Comparison of ENCODE assay signal across 8 cellular contexts in the genomic region with DNA sequence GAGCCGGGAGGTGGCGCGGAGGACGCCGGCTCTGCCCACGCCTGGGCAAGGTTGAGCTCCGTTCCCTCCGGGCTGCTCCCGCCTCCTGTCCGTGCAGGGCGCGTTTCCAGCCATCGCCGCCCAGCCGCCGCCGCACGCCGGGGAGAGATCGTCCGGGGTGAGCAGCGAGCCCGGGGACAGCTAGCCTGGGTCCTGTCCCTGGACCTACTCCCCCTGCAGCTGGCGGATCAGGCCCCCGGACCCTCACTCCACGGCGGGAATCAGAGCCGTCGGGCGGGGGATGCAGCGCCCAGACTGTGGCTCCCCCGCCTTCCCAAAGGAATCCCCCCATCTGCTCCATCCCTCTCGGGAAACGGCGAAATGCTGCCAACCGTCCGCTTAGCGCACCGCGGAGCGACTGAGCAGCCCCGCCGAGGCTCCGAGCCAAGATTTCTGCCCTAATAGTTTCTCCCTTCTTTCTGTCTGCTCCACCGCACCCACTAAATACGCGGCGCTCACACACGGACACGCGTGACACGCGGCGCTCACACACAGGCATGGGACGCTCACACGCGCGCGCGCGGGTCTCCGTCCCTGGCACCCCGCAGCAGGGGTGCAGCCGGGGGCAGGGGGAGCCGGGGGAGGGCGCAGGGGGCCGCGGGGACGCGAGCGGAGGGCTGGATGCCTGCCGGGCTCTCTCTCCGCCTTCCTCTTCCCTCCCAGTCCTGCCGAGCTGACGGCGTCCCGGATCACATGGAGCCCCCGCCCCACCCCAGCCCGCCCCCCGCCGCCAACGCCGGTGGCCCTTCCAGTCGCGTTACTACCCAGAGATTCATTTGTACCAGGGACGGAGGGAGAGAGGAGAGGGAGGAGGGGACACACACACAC. TPM values are rescaled to one million over a fixed set of nuclear protein-coding genes. Genes with fewer than 3 reads are reported as not detected.
DNase-seq lines count a peak whose midpoint lies in the region; ATAC-seq lines count a peak whose summit lies in the region.

Gene KCNJ5 (plus strand): TSS at position 814 of the 867 bp plus-strand sequence. CDS start 19,918 bp downstream, outside the sequence.

- H3K27ac ChIP-seq in skin epidermis: peak within 1 kb of the TSS in 11 of 21 experiments; percentile 16 to 59 (median 33)

- H3K36me3 ChIP-seq in iPS-15b (ENCODE audit: control insufficient read depth, insufficient read depth, low read length): no peaks in the 10 kb centered on the region

- DNase-seq in AG20443 (ENCODE audit: low spot score) (peak; percentile 64), M059J (ENCODE audit: low read depth) (peak; percentile 34), amniotic epithelial cell (ENCODE audit: low read depth) (peak; percentile 10), SIG-M5 (lab: John Stamatoyannopoulos, UW) (no peak), RPMI8226 (no peak)

- peaks cover 93% of the 10 kb centered on the region for H3K27me3 ChIP-seq in iPS-15b (ENCODE audit: control insufficient read depth, insufficient read depth, low read length)

- peaks cover 8% of the 10 kb centered on the region for H3K4me1 ChIP-seq in iPS-15b (ENCODE audit: control insufficient read depth, insufficient read depth, low read length)

- ATAC-seq in GM18511 (IDR thresholded peaks at IDR 0.05; ENCODE audit: unreplicated experiment): no peak

- H3K9ac ChIP-seq in iPS-15b (ENCODE audit: low read depth, low read length): no peak within 1 kb of the TSS

- H3K4me3 ChIP-seq in iPS-15b (ENCODE audit: low read depth, low read length) (peak within 1 kb of the TSS; percentile 60), skin epidermis (peak within 1 kb of the TSS; percentile 28 to 54 (median 40))

- no peaks in the 10 kb centered on the region for H3K9me3 ChIP-seq in iPS-15b (ENCODE audit: control insufficient read depth, insufficient read depth, low read length)

RNA-seq across cellular contexts. Expression of gene KCNJ5, which starts in this region (rescaled TPM):
- total RNA-seq in M059J (2014; rRNA removed; shearing (Covaris generic)): not detected in 2 replicates

Comparison
In these comparisons a context has a peak if more than half of its experiments do, and no peak if none do; other contexts are left out.
1. Peak in DNase-seq in M059J; RNA of the gene not detected or under 1 TPM.
2. DNase-seq: peak in AG20443 (single experiment) and amniotic epithelial cell (single experiment); none in SIG-M5 (single experiment) and RPMI8226 (single experiment).